In the genomic region with DNA sequence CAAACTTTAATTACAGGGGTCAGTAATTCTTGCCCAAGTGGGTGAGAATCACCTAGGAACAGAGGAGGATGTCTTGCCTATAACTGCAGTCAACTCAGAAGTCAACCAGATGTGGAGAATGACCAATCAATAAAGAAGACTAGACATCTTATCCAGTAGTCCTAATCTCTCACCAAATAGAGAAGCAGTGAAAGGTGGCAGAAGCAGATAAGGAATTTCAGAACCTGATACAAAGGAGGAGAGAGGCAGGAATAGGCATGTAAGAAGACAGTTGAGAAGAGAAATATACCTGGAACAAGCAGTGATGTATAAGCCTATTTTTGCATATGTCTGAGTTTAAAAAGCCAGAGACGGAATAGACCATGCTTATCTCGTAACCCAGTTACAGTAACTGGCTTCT, we compare ENCODE assay signal across 1 cellular context.
A peak's percentile ranks its signal among the peaks of the same experiment; 100 is the strongest.
TF ChIP-seq lines count a peak whose summit lies in the region.

No MANE protein-coding gene starts in this region.

TF ChIP-seq in K562, 482 proteins besides CTCF, POLR2A, EP300 and RAD21 (continued from another document and continues in another):
- no peak for TF ChIP-seq E4F1 (CRISPR knock-in tag; IDR thresholded peaks at IDR 0.05; ENCODE audit: borderline replicate concordance)
- no peak for TF ChIP-seq GTF2E2 (tag; IDR thresholded peaks at IDR 0.05)
- no peak for TF ChIP-seq GATAD2B (IDR thresholded peaks at IDR 0.05; ENCODE audit: borderline replicate concordance)
- TF ChIP-seq CBX2 (IDR thresholded peaks at IDR 0.05; ENCODE audit: insufficient read depth, low read length, poor library complexity, severe bottlenecking), result no peak
- TF ChIP-seq ZNF3 (CRISPR knock-in tag; IDR thresholded peaks at IDR 0.05), result no peak
- TF ChIP-seq GATAD2A (IDR thresholded peaks at IDR 0.05), result peak; percentile 26; the same call in 1 of the 2 replicates
- TF ChIP-seq PATZ1 (CRISPR knock-in tag; IDR thresholded peaks at IDR 0.05; ENCODE audit: borderline replicate concordance), result no peak
- TF ChIP-seq ZNF398 (CRISPR knock-in tag; IDR thresholded peaks at IDR 0.05), result no peak
- no peak for TF ChIP-seq CREM (IDR thresholded peaks at IDR 0.05; ENCODE audit: low read depth)
- no peak for TF ChIP-seq BRD9 (IDR thresholded peaks at IDR 0.05; ENCODE audit: low read depth, partially characterized antibody)
- TF ChIP-seq PYGO2 (tag; IDR thresholded peaks at IDR 0.05), result no peak
- peak; percentile 97 for TF ChIP-seq ARID1B (IDR thresholded peaks at IDR 0.05)
- no peak for TF ChIP-seq PRMT5 (CRISPR knock-in tag; IDR thresholded peaks at IDR 0.05)
- no peak for TF ChIP-seq PTTG1 (tag; IDR thresholded peaks at IDR 0.05; ENCODE audit: low read depth)
- no peak for TF ChIP-seq DACH1 (IDR thresholded peaks at IDR 0.05; ENCODE audit: partially characterized antibody)
- TF ChIP-seq MEF2D (tag; conservative IDR thresholded peaks at IDR 0.05; ENCODE audit: low read depth), result no peak
- no peak for TF ChIP-seq ZNF507 (tag; conservative IDR thresholded peaks at IDR 0.05)
- TF ChIP-seq ZNF668 (CRISPR knock-in tag; IDR thresholded peaks at IDR 0.05), result no peak
- no peak for TF ChIP-seq SMAD3 (CRISPR knock-in tag; conservative IDR thresholded peaks at IDR 0.05)
- no peak for TF ChIP-seq MTA3 (IDR thresholded peaks at IDR 0.05; ENCODE audit: borderline replicate concordance)
- TF ChIP-seq TCF7L2 (IDR thresholded peaks at IDR 0.05; ENCODE audit: low read depth, low read length), result no peak
- no peak for TF ChIP-seq E2F3 (CRISPR knock-in tag; IDR thresholded peaks at IDR 0.05)
- TF ChIP-seq HDGF (IDR thresholded peaks at IDR 0.05), result no peak
- no peak for TF ChIP-seq XRCC5 (IDR thresholded peaks at IDR 0.05; ENCODE audit: low read depth, low read length)
- no peak for TF ChIP-seq SAFB (IDR thresholded peaks at IDR 0.05; ENCODE audit: borderline replicate concordance, low read depth, low read length)
- TF ChIP-seq TSC22D4 (tag; IDR thresholded peaks at IDR 0.05), result no peak
- no peak for TF ChIP-seq PRPF4 (IDR thresholded peaks at IDR 0.05; ENCODE audit: insufficient read depth, low read depth, low read length, poor library complexity, severe bottlenecking)
- TF ChIP-seq, protein P1, sequence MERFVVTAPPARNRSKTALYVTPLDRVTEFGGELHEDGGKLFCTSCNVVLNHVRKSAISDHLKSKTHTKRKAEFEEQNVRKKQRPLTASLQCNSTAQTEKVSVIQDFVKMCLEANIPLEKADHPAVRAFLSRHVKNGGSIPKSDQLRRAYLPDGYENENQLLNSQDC (CRISPR knock-in tag; IDR thresholded peaks at IDR 0.05), result no peak
- TF ChIP-seq ZFP36 (IDR thresholded peaks at IDR 0.05; ENCODE audit: low read depth, low read length, partially characterized antibody), result no peak
- no peak for TF ChIP-seq ZBTB26 (CRISPR knock-in tag; IDR thresholded peaks at IDR 0.05)
- TF ChIP-seq, protein P2, sequence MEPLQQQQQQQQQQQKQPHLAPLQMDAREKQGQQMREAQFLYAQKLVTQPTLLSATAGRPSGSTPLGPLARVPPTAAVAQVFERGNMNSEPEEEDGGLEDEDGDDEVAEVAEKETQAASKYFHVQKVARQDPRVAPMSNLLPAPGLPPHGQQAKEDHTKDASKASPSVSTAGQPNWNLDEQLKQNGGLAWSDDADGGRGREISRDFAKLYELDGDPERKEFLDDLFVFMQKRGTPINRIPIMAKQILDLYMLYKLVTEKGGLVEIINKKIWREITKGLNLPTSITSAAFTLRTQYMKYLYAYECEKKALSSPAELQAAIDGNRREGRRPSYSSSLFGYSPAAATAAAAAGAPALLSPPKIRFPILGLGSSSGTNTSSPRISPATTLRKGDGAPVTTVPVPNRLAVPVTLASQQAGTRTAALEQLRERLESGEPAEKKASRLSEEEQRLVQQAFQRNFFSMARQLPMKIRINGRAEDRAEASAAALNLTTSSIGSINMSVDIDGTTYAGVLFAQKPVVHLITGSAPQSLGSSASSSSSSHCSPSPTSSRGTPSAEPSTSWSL (CRISPR knock-in tag; IDR thresholded peaks at IDR 0.05; ENCODE audit: borderline replicate concordance), result no peak
- TF ChIP-seq FOXJ3 (CRISPR knock-in tag; IDR thresholded peaks at IDR 0.05), result no peak
- TF ChIP-seq NBN (IDR thresholded peaks at IDR 0.05; ENCODE audit: low read depth), result no peak
- TF ChIP-seq XRCC3 (IDR thresholded peaks at IDR 0.05), result no peak
- TF ChIP-seq CHCHD3 (CRISPR knock-in tag; IDR thresholded peaks at IDR 0.05), result no peak
- 0 out of 4 replicates have a peak, but pooled peaks of 1 of the 2 experiments have one; percentile 54 for TF ChIP-seq ARNT (IDR thresholded peaks at IDR 0.05)
- TF ChIP-seq SMARCE1 (IDR thresholded peaks at IDR 0.05), result peak; percentile 90
- no peak for TF ChIP-seq SNIP1 (IDR thresholded peaks at IDR 0.05; ENCODE audit: low read depth)
- no peak for TF ChIP-seq TRIM25 (IDR thresholded peaks at IDR 0.05; ENCODE audit: borderline replicate concordance)
- no peak for TF ChIP-seq XRCC4 (IDR thresholded peaks at IDR 0.05; ENCODE audit: extremely low read depth, insufficient read depth, insufficient read length)
- TF ChIP-seq, protein P3, sequence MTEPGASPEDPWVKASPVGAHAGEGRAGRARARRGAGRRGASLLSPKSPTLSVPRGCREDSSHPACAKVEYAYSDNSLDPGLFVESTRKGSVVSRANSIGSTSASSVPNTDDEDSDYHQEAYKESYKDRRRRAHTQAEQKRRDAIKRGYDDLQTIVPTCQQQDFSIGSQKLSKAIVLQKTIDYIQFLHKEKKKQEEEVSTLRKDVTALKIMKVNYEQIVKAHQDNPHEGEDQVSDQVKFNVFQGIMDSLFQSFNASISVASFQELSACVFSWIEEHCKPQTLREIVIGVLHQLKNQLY (CRISPR knock-in tag; conservative IDR thresholded peaks at IDR 0.05), result no peak
- TF ChIP-seq, protein P4, sequence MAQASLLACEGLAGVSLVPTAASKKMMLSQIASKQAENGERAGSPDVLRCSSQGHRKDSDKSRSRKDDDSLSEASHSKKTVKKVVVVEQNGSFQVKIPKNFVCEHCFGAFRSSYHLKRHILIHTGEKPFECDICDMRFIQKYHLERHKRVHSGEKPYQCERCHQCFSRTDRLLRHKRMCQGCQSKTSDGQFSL (CRISPR knock-in tag; IDR thresholded peaks at IDR 0.05), result no peak
- TF ChIP-seq, protein P4 (tag; IDR thresholded peaks at IDR 0.05), result no peak
- TF ChIP-seq, protein P5, sequence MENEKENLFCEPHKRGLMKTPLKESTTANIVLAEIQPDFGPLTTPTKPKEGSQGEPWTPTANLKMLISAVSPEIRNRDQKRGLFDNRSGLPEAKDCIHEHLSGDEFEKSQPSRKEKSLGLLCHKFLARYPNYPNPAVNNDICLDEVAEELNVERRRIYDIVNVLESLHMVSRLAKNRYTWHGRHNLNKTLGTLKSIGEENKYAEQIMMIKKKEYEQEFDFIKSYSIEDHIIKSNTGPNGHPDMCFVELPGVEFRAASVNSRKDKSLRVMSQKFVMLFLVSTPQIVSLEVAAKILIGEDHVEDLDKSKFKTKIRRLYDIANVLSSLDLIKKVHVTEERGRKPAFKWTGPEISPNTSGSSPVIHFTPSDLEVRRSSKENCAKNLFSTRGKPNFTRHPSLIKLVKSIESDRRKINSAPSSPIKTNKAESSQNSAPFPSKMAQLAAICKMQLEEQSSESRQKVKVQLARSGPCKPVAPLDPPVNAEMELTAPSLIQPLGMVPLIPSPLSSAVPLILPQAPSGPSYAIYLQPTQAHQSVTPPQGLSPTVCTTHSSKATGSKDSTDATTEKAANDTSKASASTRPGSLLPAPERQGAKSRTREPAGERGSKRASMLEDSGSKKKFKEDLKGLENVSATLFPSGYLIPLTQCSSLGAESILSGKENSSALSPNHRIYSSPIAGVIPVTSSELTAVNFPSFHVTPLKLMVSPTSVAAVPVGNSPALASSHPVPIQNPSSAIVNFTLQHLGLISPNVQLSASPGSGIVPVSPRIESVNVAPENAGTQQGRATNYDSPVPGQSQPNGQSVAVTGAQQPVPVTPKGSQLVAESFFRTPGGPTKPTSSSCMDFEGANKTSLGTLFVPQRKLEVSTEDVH (IDR thresholded peaks at IDR 0.05; ENCODE audit: low read depth, partially characterized antibody), result no peak
- no peak for TF ChIP-seq THRAP3 (IDR thresholded peaks at IDR 0.05; ENCODE audit: borderline replicate concordance)
- TF ChIP-seq ZFP1 (CRISPR knock-in tag; IDR thresholded peaks at IDR 0.05), result no peak
- TF ChIP-seq BRCA1 (IDR thresholded peaks at IDR 0.05), result no peak
- TF ChIP-seq BRCA1 (CRISPR knock-in tag; IDR thresholded peaks at IDR 0.05), result no peak
- TF ChIP-seq JUN (IDR thresholded peaks at IDR 0.05; ENCODE audit: borderline replicate concordance, low read depth, low read length), result no peak
- TF ChIP-seq JUN (CRISPR knock-in tag; IDR thresholded peaks at IDR 0.05; ENCODE audit: borderline replicate concordance), result no peak
- no peak for TF ChIP-seq RHOXF2B (CRISPR knock-in tag; conservative IDR thresholded peaks at IDR 0.05)
- TF ChIP-seq, protein P6, sequence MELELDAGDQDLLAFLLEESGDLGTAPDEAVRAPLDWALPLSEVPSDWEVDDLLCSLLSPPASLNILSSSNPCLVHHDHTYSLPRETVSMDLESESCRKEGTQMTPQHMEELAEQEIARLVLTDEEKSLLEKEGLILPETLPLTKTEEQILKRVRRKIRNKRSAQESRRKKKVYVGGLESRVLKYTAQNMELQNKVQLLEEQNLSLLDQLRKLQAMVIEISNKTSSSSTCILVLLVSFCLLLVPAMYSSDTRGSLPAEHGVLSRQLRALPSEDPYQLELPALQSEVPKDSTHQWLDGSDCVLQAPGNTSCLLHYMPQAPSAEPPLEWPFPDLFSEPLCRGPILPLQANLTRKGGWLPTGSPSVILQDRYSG (tag; conservative IDR thresholded peaks at IDR 0.05; ENCODE audit: low read depth), result no peak
- no peak for TF ChIP-seq CBX5 (IDR thresholded peaks at IDR 0.05; ENCODE audit: borderline replicate concordance, low read depth)
- TF ChIP-seq HNRNPK (IDR thresholded peaks at IDR 0.05; ENCODE audit: low read depth, low read length, poor library complexity, severe bottlenecking), result no peak
